ENCODE assay signal across 9 cellular contexts in genomic region chr20:329851-330232, GRCh38. TPM values are rescaled to one million over a fixed set of nuclear protein-coding genes. Genes with fewer than 3 reads are reported as not detected.
DNase-seq lines count a peak whose midpoint lies in the region; ATAC-seq and TF ChIP-seq lines count a peak whose summit lies in the region.
"Had no signal": no experiment of that assay in that cellular context is flagged by ENCODE, and none has a peak within 500 bp of the region (broad histone marks: within the 10 kb centered on the region; RNA-seq: fewer than 3 reads in every experiment).

No MANE protein-coding gene starts in this region.

- H3K4me1 ChIP-seq in Panc1 (ENCODE audit: control insufficient read depth, insufficient read depth, low read length) (peaks cover 22% of the 10 kb centered on the region), lower lobe of right lung (peaks cover 34% of the 10 kb centered on the region)

- TF ChIP-seq POLR2A in lower leg skin (IDR thresholded peaks at IDR 0.05), result no peak

- no peak for DNase-seq in activated naive CD8-positive, alpha-beta T cell treated with anti-CD3 and anti-CD28 coated beads, Interleukin-2, amount 50 U/mL, for 24 hours
- DNase-seq in Panc1 (ENCODE audit: low read depth, low spot score) (no peak), lower lobe of right lung (no peak), type B pancreatic cell (ENCODE audit: extremely low spot score, unreplicated experiment) (no peak), lower leg skin (ENCODE audit: low spot score in 2 of 2) (no peak)
- DNase-seq: esophagus squamous epithelium had no signal

- H3K27me3 Mint-ChIP-seq in activated naive CD8-positive, alpha-beta T cell, result no peaks in the 10 kb centered on the region
- H3K27me3 Mint-ChIP-seq in activated naive CD8-positive, alpha-beta T cell treated with anti-CD3 and anti-CD28 coated beads, Interleukin-2, amount 50 U/mL, for 24 hours, result no peaks in the 10 kb centered on the region
- no peaks in the 10 kb centered on the region for H3K27me3 Mint-ChIP-seq in type B pancreatic cell

- TF ChIP-seq CTCF in Panc1 (IDR thresholded peaks at IDR 0.05) (no peak), lower lobe of right lung (IDR thresholded peaks at IDR 0.05) (no peak), type B pancreatic cell (conservative IDR thresholded peaks at IDR 0.05) (no peak), lower leg skin (IDR thresholded peaks at IDR 0.05) (no peak)

- H3K27me3 ChIP-seq in Panc1 (ENCODE audit: control insufficient read depth, insufficient read depth, low read length), result no peaks in the 10 kb centered on the region
- no peaks in the 10 kb centered on the region for H3K27me3 ChIP-seq in lower lobe of right lung (ENCODE audit: low read depth)

- CTCF ChIA-PET in Panc1 (lab: Charles Lee), result interaction anchor here (1.2 kb wide), 1 partner anchor 10 kb away, joined by 8 read pairs; no protein-coding TSS in a partner anchor

- H3K27ac Mint-ChIP-seq in activated naive CD8-positive, alpha-beta T cell, result no peak overlapping the region
- H3K27ac Mint-ChIP-seq in activated naive CD8-positive, alpha-beta T cell treated with anti-CD3 and anti-CD28 coated beads, Interleukin-2, amount 50 U/mL, for 24 hours, result no peak overlapping the region
- H3K27ac Mint-ChIP-seq in type B pancreatic cell, result peak overlapping the region; percentile 46

- peak overlapping the region; percentile 71; the same call in 1 of the 2 replicates for H3K27ac ChIP-seq in Panc1 (ENCODE audit: low read length)
- H3K27ac ChIP-seq in lower lobe of right lung, result peak overlapping the region; percentile 18

- intact Hi-C loops in Panc1 (cut with micrococcal nuclease; ENCODE audit: unreplicated experiment), result no loop called here
- intact Hi-C loops in lower lobe of right lung (cut with DNase I), result no loop called here
- intact Hi-C loops in lower leg skin (cut with DNase I; ENCODE audit: low total_unique reads), result no loop called here

- in situ Hi-C loops in Panc1 (cut with HindIII; ENCODE audit: low pct_unique_long_range_greater_than_20kb, low sequenced_read_pairs), result no loop called here

- H3K9me3 ChIP-seq in Panc1 (ENCODE audit: control insufficient read depth, insufficient read depth, low read depth, low read length) (no peaks in the 10 kb centered on the region), lower lobe of right lung (no peaks in the 10 kb centered on the region)
- H3K9me3 ChIP-seq: esophagus squamous epithelium had no signal

- POLR2A ChIA-PET in Panc1 (lab: Charles Lee), result interaction anchor here (0.6 kb wide), 1 partner anchor 225 kb away, joined by 3 read pairs; no protein-coding TSS in a partner anchor

- WGBS in lower leg skin, 2 donors, result 78 to 87% methylated on average over 4 of the region's 4 CpGs

- H3K9me3 Mint-ChIP-seq in activated naive CD8-positive, alpha-beta T cell (ENCODE audit: low read depth), result no peaks in the 10 kb centered on the region
- no peaks in the 10 kb centered on the region for H3K9me3 Mint-ChIP-seq in activated naive CD8-positive, alpha-beta T cell treated with anti-CD3 and anti-CD28 coated beads, Interleukin-2, amount 50 U/mL, for 24 hours
- H3K9me3 Mint-ChIP-seq in type B pancreatic cell, result no peaks in the 10 kb centered on the region

- H3K36me3 Mint-ChIP-seq in activated naive CD8-positive, alpha-beta T cell, result no peaks in the 10 kb centered on the region
- H3K36me3 Mint-ChIP-seq in activated naive CD8-positive, alpha-beta T cell treated with anti-CD3 and anti-CD28 coated beads, Interleukin-2, amount 50 U/mL, for 24 hours (ENCODE audit: low read depth), result peaks cover 4% of the 10 kb centered on the region
- peaks cover 11% of the 10 kb centered on the region for H3K36me3 Mint-ChIP-seq in type B pancreatic cell

- no peak overlapping the region for H3K4me3 ChIP-seq in Panc1 (ENCODE audit: low read depth in 2 of 2, low read length in 2 of 2)
- H3K4me3 ChIP-seq in lower lobe of right lung, result no peak overlapping the region
- H3K4me3 ChIP-seq in lower leg skin (ENCODE audit: low read depth, poor library complexity, severe bottlenecking), result no peak overlapping the region
- H3K4me3 ChIP-seq: esophagus squamous epithelium had no signal

- H3K4me3 Mint-ChIP-seq in activated naive CD8-positive, alpha-beta T cell, result peak overlapping the region; percentile 47
- H3K4me3 Mint-ChIP-seq in activated naive CD8-positive, alpha-beta T cell treated with anti-CD3 and anti-CD28 coated beads, Interleukin-2, amount 50 U/mL, for 24 hours, result no peak overlapping the region
- H3K4me3 Mint-ChIP-seq in type B pancreatic cell, result peak overlapping the region; percentile 61

- ATAC-seq in activated naive CD8-positive, alpha-beta T cell treated with anti-CD3 and anti-CD28 coated beads, Interleukin-2, amount 50 U/mL, for 24 hours, result no peak
- ATAC-seq in Panc1 (no peak), lower lobe of right lung (no peak), GM19328 (IDR thresholded peaks at IDR 0.05; ENCODE audit: unreplicated experiment) (no peak), GM18517 (IDR thresholded peaks at IDR 0.05; ENCODE audit: unreplicated experiment) (no peak)

- BruUV-seq in Panc1 (replicated peaks; lab: Mats Ljungman, UMichigan), result no TSS peak

- H3K36me3 ChIP-seq in Panc1 (ENCODE audit: control insufficient read depth, insufficient read depth, low read length) (no peaks in the 10 kb centered on the region; the same call in 1 of the 2 replicates), lower lobe of right lung (no peaks in the 10 kb centered on the region)
- H3K36me3 ChIP-seq: esophagus squamous epithelium had no signal

- H3K4me1 Mint-ChIP-seq in activated naive CD8-positive, alpha-beta T cell (ENCODE audit: low read depth), result peaks cover 24% of the 10 kb centered on the region
- H3K4me1 Mint-ChIP-seq in activated naive CD8-positive, alpha-beta T cell treated with anti-CD3 and anti-CD28 coated beads, Interleukin-2, amount 50 U/mL, for 24 hours, result peaks cover 24% of the 10 kb centered on the region
- H3K4me1 Mint-ChIP-seq in type B pancreatic cell (ENCODE audit: unreplicated experiment), result peaks cover 25% of the 10 kb centered on the region

RNA-seq across cellular contexts. Expression of gene SOX12, which starts 4.5 kb away (rescaled TPM):
- 48.6 TPM for total RNA-seq in Panc1 (2021; ENCODE audit: unreplicated experiment)
- 52.3 TPM for polyA plus RNA-seq in Panc1 (2012; ENCODE audit: insufficient read length)
- 9.8 TPM for total RNA-seq in lower lobe of right lung
- total RNA-seq in type B pancreatic cell (ENCODE audit: low replicate concordance), result 9.9 and 52.7 TPM in 2 replicates
- 1 to 10 TPM; 4.7 to 9.9 (median 5.4) TPM for total RNA-seq in lower leg skin

RNA-seq across cellular contexts. Expression of gene NRSN2, which starts 17.1 kb away (rescaled TPM):
- total RNA-seq in Panc1 (2021; ENCODE audit: unreplicated experiment), result 44.9 TPM
- 74.8 TPM for polyA plus RNA-seq in Panc1 (2012; ENCODE audit: insufficient read length)
- total RNA-seq in lower lobe of right lung, result 17.3 TPM
- 33.8 and 43.0 TPM in 2 replicates for total RNA-seq in type B pancreatic cell (ENCODE audit: low replicate concordance)
- 10 to 100 TPM in 2 of 4 donors, 1 to 10 TPM in 2; 4.4 to 16.6 (median 9.9) TPM for total RNA-seq in lower leg skin

RNA-seq across cellular contexts. Expression of gene ZCCHC3, which starts 32.5 kb away (rescaled TPM):
- total RNA-seq in Panc1 (2021; ENCODE audit: unreplicated experiment) (18.9 TPM), lower lobe of right lung (15.6 TPM), type B pancreatic cell (ENCODE audit: low replicate concordance) (28.9 and 40.5 TPM in 2 replicates), lower leg skin (10 to 100 TPM in 1 of 4 donors, 1 to 10 TPM in 3; 7.3 to 10.8 (median 9.2) TPM)
- 17.6 TPM for polyA plus RNA-seq in Panc1 (2012; ENCODE audit: insufficient read length)

RNA-seq across cellular contexts. Expression of gene C20orf96, which starts 39.3 kb away (rescaled TPM):
- total RNA-seq in Panc1 (2021; ENCODE audit: unreplicated experiment) (20.5 TPM), lower lobe of right lung (11.6 TPM), type B pancreatic cell (ENCODE audit: low replicate concordance) (12.6 and 27.0 TPM in 2 replicates), lower leg skin (under 1 TPM in 3 of 4 donors, not detected in 1; 0.36 to 0.59 (median 0.52) TPM)
- 22.6 TPM for polyA plus RNA-seq in Panc1 (2012; ENCODE audit: insufficient read length)

RNA-seq across cellular contexts. Expression of gene TRIB3, which starts 50.7 kb away (rescaled TPM):
- total RNA-seq in Panc1 (2021; ENCODE audit: unreplicated experiment) (35.6 TPM), lower lobe of right lung (13.9 TPM), type B pancreatic cell (ENCODE audit: low replicate concordance) (8.3 and 17.0 TPM in 2 replicates), lower leg skin (10 to 100 TPM; 20.6 to 35.2 (median 27.5) TPM)
- 41.6 TPM for polyA plus RNA-seq in Panc1 (2012; ENCODE audit: insufficient read length)
